In the genomic region with DNA sequence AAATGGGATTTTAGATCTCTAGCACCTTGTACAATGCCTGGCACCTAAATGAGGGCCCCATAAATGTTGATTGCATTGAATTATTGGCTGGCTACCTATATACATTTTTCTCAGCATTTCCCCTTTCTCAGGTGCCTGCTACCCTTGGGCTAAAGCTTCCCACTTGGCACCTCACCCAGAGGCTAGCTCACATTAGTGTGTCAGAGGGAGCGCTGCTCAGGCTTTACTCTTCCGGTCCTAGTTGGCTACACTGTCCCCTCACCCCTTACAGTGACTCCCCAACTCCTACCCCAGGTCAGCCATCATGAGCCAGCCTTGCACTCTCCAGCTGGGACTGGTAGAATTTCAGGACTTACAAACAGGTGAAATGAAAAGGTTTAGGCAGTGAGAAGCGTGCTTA, we compare ENCODE assay signal across 1 cellular context.
TF ChIP-seq lines count a peak whose summit lies in the region.

No MANE protein-coding gene starts in this region.

TF ChIP-seq in K562, 482 proteins besides CTCF, POLR2A, EP300 and RAD21 (continued from another document):
- TF ChIP-seq, protein P1, sequence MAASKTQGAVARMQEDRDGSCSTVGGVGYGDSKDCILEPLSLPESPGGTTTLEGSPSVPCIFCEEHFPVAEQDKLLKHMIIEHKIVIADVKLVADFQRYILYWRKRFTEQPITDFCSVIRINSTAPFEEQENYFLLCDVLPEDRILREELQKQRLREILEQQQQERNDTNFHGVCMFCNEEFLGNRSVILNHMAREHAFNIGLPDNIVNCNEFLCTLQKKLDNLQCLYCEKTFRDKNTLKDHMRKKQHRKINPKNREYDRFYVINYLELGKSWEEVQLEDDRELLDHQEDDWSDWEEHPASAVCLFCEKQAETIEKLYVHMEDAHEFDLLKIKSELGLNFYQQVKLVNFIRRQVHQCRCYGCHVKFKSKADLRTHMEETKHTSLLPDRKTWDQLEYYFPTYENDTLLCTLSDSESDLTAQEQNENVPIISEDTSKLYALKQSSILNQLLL (CRISPR knock-in tag; IDR thresholded peaks at IDR 0.05; ENCODE audit: borderline replicate concordance) = no peak
- TF ChIP-seq KAT7 (CRISPR knock-in tag; IDR thresholded peaks at IDR 0.05; ENCODE audit: borderline replicate concordance) (no peak), ZNF253 (CRISPR knock-in tag; conservative IDR thresholded peaks at IDR 0.05) (no peak), PURB (CRISPR knock-in tag; IDR thresholded peaks at IDR 0.05; ENCODE audit: low read depth) (no peak), NONO (IDR thresholded peaks at IDR 0.05; ENCODE audit: low read depth in 2 of 2, low read length in 1 of 2) (no peak), ERF (CRISPR knock-in tag; IDR thresholded peaks at IDR 0.05) (no peak)
